ENCODE assay signal across 1 cellular context in genomic region chr6:41936073-41936837, GRCh38.
TF ChIP-seq lines count a peak whose summit lies in the region.

No MANE protein-coding gene starts in this region.

TF ChIP-seq in GM23338, 12 proteins besides CTCF, POLR2A, EP300 and RAD21 (continued from another document):
- TF ChIP-seq ZNF462 (CRISPR knock-in tag; IDR thresholded peaks at IDR 0.05), result no peak
